In genomic region chr13:28379371-28380083, GRCh38 we compare ENCODE assay signal across 30 cellular contexts.
"Had no signal": no experiment of that assay in that cellular context is flagged by ENCODE, and none has a peak within 500 bp of the region (broad histone marks: within the 10 kb centered on the region; RNA-seq: fewer than 3 reads in every experiment).

No MANE protein-coding gene starts in this region.

- H3K36me3 ChIP-seq: neutrophil, ovary, transverse colon had no signal

- H3K4me1 ChIP-seq: transverse colon had no signal

- DNase-seq: activated CD4-positive, alpha-beta memory T cell treated with anti-CD3 and anti-CD28 coated beads, Interleukin-2, amount 10 ng/mL, durations not matched to agents 7 days and 5 days; activated CD4-positive, alpha-beta T cell treated with anti-CD3 and anti-CD28 coated beads for 1 hour; activated CD4-positive, alpha-beta T cell treated with anti-CD3 and anti-CD28 coated beads, Interleukin-2, amount 10 ng/mL, durations not matched to agents 7 days and 5 days; activated gamma-delta T cell treated with Interleukin-2 at 50 U/mL for 16 hours; activated T-cell treated with anti-CD3 and anti-CD28 coated beads, Interleukin-2, amount 50 U/mL, for 4 hours; effector CD8-positive, alpha-beta T cell; foreskin fibroblast; head of caudate nucleus; kidney glomerular epithelial cell; mucosa of descending colon; ovary; stimulated activated CD4-positive, alpha-beta T cell treated with anti-CD3 and anti-CD28 coated beads, Interleukin-15, amount 100 ng/mL, for 24 hours; stimulated activated CD4-positive, alpha-beta T cell treated with anti-CD3 and anti-CD28 coated beads, Interleukin-2, amount 100 ng/mL, for 24 hours; stimulated activated naive CD4-positive, alpha-beta T cell; SW 1271; T-helper 9 cell; transverse colon had no signal

- ATAC-seq: activated T-cell treated with anti-CD3 and anti-CD28 coated beads, Interleukin-2, amount 50 U/mL, for 4 hours; activated T-helper 17 cell treated with anti-CD3 and anti-CD28 coated beads, Interleukin-2, amount 50 U/mL, for 72 hours; left lobe of liver; mucosa of descending colon had no signal

- H3K27me3 Mint-ChIP-seq: activated CD4-positive, alpha-beta T cell treated with anti-CD3 and anti-CD28 coated beads, Interleukin-2, amount 10 ng/mL, durations not matched to agents 7 days and 5 days had no signal

- H3K27me3 ChIP-seq: ovary had no signal

- H3K36me3 Mint-ChIP-seq: activated naive CD4-positive, alpha-beta T cell treated with anti-CD3 and anti-CD28 coated beads, Interleukin-2, amount 50 U/mL, for 24 hours had no signal

- H3K4me3 Mint-ChIP-seq: activated CD4-positive, alpha-beta memory T cell treated with anti-CD3 and anti-CD28 coated beads, Interleukin-2, amount 10 ng/mL, durations not matched to agents 7 days and 5 days; activated CD4-positive, alpha-beta T cell treated with anti-CD3 and anti-CD28 coated beads, Interleukin-2, amount 10 ng/mL, durations not matched to agents 7 days and 5 days; activated naive CD4-positive, alpha-beta T cell treated with anti-CD3 and anti-CD28 coated beads, Interleukin-2, amount 50 U/mL, for 24 hours; activated T-cell treated with anti-CD3 and anti-CD28 coated beads, Interleukin-2, amount 50 U/mL, for 4 hours; activated T-helper 17 cell treated with anti-CD3 and anti-CD28 coated beads, Interleukin-2, amount 50 U/mL, for 72 hours; nephron; T-helper 1 cell treated with Interleukin-12 subunit alpha and Interleukin-12 subunit beta and Interleukin-4 antibody, amounts not matched to agents 30 μg/mL and 1 μg/mL, for 36 hours had no signal

- H3K9me3 ChIP-seq: mucosa of descending colon, neutrophil, ovary, transverse colon had no signal

- H3K4me1 Mint-ChIP-seq: activated CD4-positive, alpha-beta memory T cell treated with anti-CD3 and anti-CD28 coated beads, Interleukin-2, amount 10 ng/mL, durations not matched to agents 7 days and 5 days; activated naive CD4-positive, alpha-beta T cell treated with anti-CD3 and anti-CD28 coated beads, Interleukin-2, amount 50 U/mL, for 24 hours had no signal

- H3K27ac Mint-ChIP-seq: activated CD4-positive, alpha-beta memory T cell treated with anti-CD3 and anti-CD28 coated beads, Interleukin-2, amount 10 ng/mL, durations not matched to agents 7 days and 5 days; activated CD4-positive, alpha-beta T cell treated with anti-CD3 and anti-CD28 coated beads, Interleukin-2, amount 10 ng/mL, durations not matched to agents 7 days and 5 days; activated naive CD4-positive, alpha-beta T cell treated with anti-CD3 and anti-CD28 coated beads, Interleukin-2, amount 50 U/mL, for 24 hours; activated T-helper 17 cell treated with anti-CD3 and anti-CD28 coated beads, Interleukin-2, amount 50 U/mL, for 72 hours; nephron; progenitor cell of endocrine pancreas; T-helper 1 cell treated with Interleukin-12 subunit alpha and Interleukin-12 subunit beta and Interleukin-4 antibody, amounts not matched to agents 30 μg/mL and 1 μg/mL, for 36 hours had no signal

- FAIRE-seq: bronchial epithelial cell, colon, endometrium, urothelium cell line had no signal

- H3K4me3 ChIP-seq: lung, mucosa of descending colon, ovary, SK-N-MC, transverse colon had no signal

- H3K9me3 Mint-ChIP-seq: activated CD4-positive, alpha-beta memory T cell treated with anti-CD3 and anti-CD28 coated beads, Interleukin-2, amount 10 ng/mL, durations not matched to agents 7 days and 5 days; activated CD4-positive, alpha-beta T cell treated with anti-CD3 and anti-CD28 coated beads, Interleukin-2, amount 10 ng/mL, durations not matched to agents 7 days and 5 days; activated naive CD4-positive, alpha-beta T cell treated with anti-CD3 and anti-CD28 coated beads, Interleukin-2, amount 50 U/mL, for 24 hours; activated T-cell treated with anti-CD3 and anti-CD28 coated beads, Interleukin-2, amount 50 U/mL, for 4 hours; activated T-helper 17 cell treated with anti-CD3 and anti-CD28 coated beads, Interleukin-2, amount 50 U/mL, for 72 hours; nephron; T-helper 1 cell treated with Interleukin-12 subunit alpha and Interleukin-12 subunit beta and Interleukin-4 antibody, amounts not matched to agents 30 μg/mL and 1 μg/mL, for 36 hours had no signal

- H3K27ac ChIP-seq: neutrophil, ovary, SK-N-MC, transverse colon had no signal
